Comparison of ENCODE assay signal across 12 cellular contexts in the genomic region with DNA sequence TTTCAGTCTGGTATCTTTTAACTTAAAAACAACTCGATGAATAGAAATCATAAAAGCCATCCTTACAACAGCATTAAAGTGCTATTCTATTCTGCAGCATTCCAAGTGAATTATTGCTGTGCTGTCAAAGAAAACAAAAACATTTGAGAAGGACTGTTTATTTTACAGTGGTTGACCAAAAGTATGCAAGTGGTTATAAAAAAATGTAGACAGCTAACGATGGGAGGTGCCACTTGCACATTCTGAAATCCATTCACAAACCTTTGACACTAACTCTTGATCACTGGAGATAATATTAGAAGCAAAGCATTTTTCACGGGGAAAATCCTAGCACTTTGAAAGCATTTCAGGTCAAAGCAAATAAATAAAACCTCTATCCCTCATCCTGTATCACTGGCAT. TPM values are rescaled to one million over a fixed set of nuclear protein-coding genes. Genes with fewer than 3 reads are reported as not detected.
DNase-seq lines count a peak whose midpoint lies in the region; ATAC-seq, FAIRE-seq and TF ChIP-seq lines count a peak whose summit lies in the region.
"Had no signal": no experiment of that assay in that cellular context is flagged by ENCODE, and none has a peak within 500 bp of the region (broad histone marks: within the 10 kb centered on the region; RNA-seq: fewer than 3 reads in every experiment).

No MANE protein-coding gene starts in this region.

- 14% methylated on average over 3 of the region's 3 CpGs for WGBS in hepatocyte (ENCODE audit: low lambda C conversion rate, missing lambda C conversion rate)
- WGBS in mesendoderm (ENCODE audit: extremely low coverage, insufficient coverage, low lambda C conversion rate): no CpG with 5 or more reads among the region's 3 CpGs

- no peaks in the 10 kb centered on the region for H3K9me2 ChIP-seq in hepatocyte (replicated peaks; ENCODE audit: insufficient read depth)
- no peaks in the 10 kb centered on the region for H3K9me2 ChIP-seq in MM.1S (replicated peaks; ENCODE audit: insufficient read depth, low read length)

- H3K27me3 ChIP-seq in A673 (replicated peaks; ENCODE audit: insufficient read depth, low read depth, low read length, poor library complexity) (no peaks in the 10 kb centered on the region), astrocyte (ENCODE audit: insufficient read depth, low read length) (no peaks in the 10 kb centered on the region), hepatocyte (no peaks in the 10 kb centered on the region), MM.1S (replicated peaks; ENCODE audit: insufficient read depth, low read length) (no peaks in the 10 kb centered on the region), mesendoderm (ENCODE audit: insufficient read depth, low read length, poor library complexity) (no peaks in the 10 kb centered on the region)

- ATAC-seq in GM18867 (IDR thresholded peaks at IDR 0.05; ENCODE audit: unreplicated experiment): no peak
- ATAC-seq: A549, natural killer cell had no signal

- H3K27ac Mint-ChIP-seq in HFFc6 (peak overlapping the region; percentile 89), astrocyte (ENCODE audit: unreplicated experiment) (peak overlapping the region; percentile 34)
- H3K27ac Mint-ChIP-seq: dendritic cell treated with granulocyte-macrophage colony-stimulating factor and Interleukin-4, amounts not matched to agents 40 ng/mL and 50 ng/mL, for 4 days; natural killer cell had no signal

- no peak overlapping the region for H4K5ac ChIP-seq in mesendoderm (ENCODE audit: low read length)

- no peak overlapping the region for H2BK5ac ChIP-seq in mesendoderm (ENCODE audit: low read length)

- H3K4me3 ChIP-seq in A673 (ENCODE audit: low read depth, low read length, poor library complexity, severe bottlenecking) (no peak overlapping the region), astrocyte (ENCODE audit: insufficient read depth, low read depth, low read length) (no peak overlapping the region), hepatocyte (no peak overlapping the region), MM.1S (ENCODE audit: low read length) (no peak overlapping the region), mesendoderm (ENCODE audit: low read length) (no peak overlapping the region)
- H3K4me3 ChIP-seq: A549 had no signal

- peaks cover 97% of the 10 kb centered on the region for H3K4me1 Mint-ChIP-seq in HFFc6 (ENCODE audit: low read depth)
- peaks cover 66% of the 10 kb centered on the region for H3K4me1 Mint-ChIP-seq in astrocyte (ENCODE audit: low read depth, unreplicated experiment)

- no TSS peak for BruUV-seq in A673 (replicated peaks; lab: Mats Ljungman, UMichigan)

- POLR2A ChIA-PET in A673 (lab: Charles Lee; ENCODE audit: low non-redundant PET): interaction anchor here (0.7 kb wide), 1 partner anchor 408 kb away, joined by 3 read pairs; no protein-coding TSS in a partner anchor

- H4K20me1 ChIP-seq in astrocyte (ENCODE audit: insufficient read depth, low read length) (peaks cover 59% of the 10 kb centered on the region), hepatocyte (ENCODE audit: insufficient read depth, poor library complexity, severe bottlenecking) (no peaks in the 10 kb centered on the region), MM.1S (ENCODE audit: insufficient read depth, low read length) (no peaks in the 10 kb centered on the region)

- peaks cover 3% of the 10 kb centered on the region for H3K27me3 Mint-ChIP-seq in HFFc6 (ENCODE audit: insufficient read depth)
- no peaks in the 10 kb centered on the region for H3K27me3 Mint-ChIP-seq in astrocyte (ENCODE audit: low read depth, unreplicated experiment)

- H3K4me2 ChIP-seq in astrocyte (ENCODE audit: low read length) (peak overlapping the region; percentile 70), hepatocyte (peak overlapping the region; percentile 2), MM.1S (ENCODE audit: low read depth, low read length) (no peak overlapping the region), mesendoderm (ENCODE audit: low read length) (no peak overlapping the region)
- H3K4me2 ChIP-seq: A549 had no signal

- H2BK120ac ChIP-seq in mesendoderm (ENCODE audit: low read depth, low read length): no peak overlapping the region

- H3K79me2 ChIP-seq in astrocyte (ENCODE audit: insufficient read depth, low read length): peaks cover 88% of the 10 kb centered on the region
- peaks cover 22% of the 10 kb centered on the region for H3K79me2 ChIP-seq in hepatocyte
- no peaks in the 10 kb centered on the region for H3K79me2 ChIP-seq in MM.1S (ENCODE audit: low read length)
- no peaks in the 10 kb centered on the region for H3K79me2 ChIP-seq in mesendoderm (ENCODE audit: control insufficient read depth, insufficient read depth, low read length)

- CTCF ChIA-PET in A673 (lab: Charles Lee): no interaction called here

- DNase-seq in A673 (ENCODE audit: low spot score) (no peak), HFFc6 (peak; percentile 95), astrocyte (ENCODE audit: low read depth) (peak; percentile 94), hepatocyte (ENCODE audit: low spot score) (no peak), MM.1S (no peak), NCI-H1694 treated with DMSO at 0.1 percent for 48 hours (lab: John Stamatoyannopoulos, UW) (no peak), mesendoderm (no peak)
- DNase-seq: natural killer cell, NCI-H2081 had no signal

- H3K36me3 ChIP-seq in A673 (ENCODE audit: insufficient read depth, low read length, poor library complexity, severe bottlenecking) (peaks cover 8% of the 10 kb centered on the region), astrocyte (ENCODE audit: insufficient read depth, low read length) (peaks cover 7% of the 10 kb centered on the region), hepatocyte (replicated peaks; ENCODE audit: insufficient read depth, low read depth) (no peaks in the 10 kb centered on the region), MM.1S (replicated peaks; ENCODE audit: insufficient read depth, low read length) (no peaks in the 10 kb centered on the region), mesendoderm (ENCODE audit: control insufficient read depth, insufficient read depth, low read length) (no peaks in the 10 kb centered on the region)

- H3K9me3 ChIP-seq in A673 (ENCODE audit: low read depth, low read length, poor library complexity, severe bottlenecking) (no peaks in the 10 kb centered on the region), astrocyte (ENCODE audit: insufficient read depth, low read depth, low read length) (no peaks in the 10 kb centered on the region), hepatocyte (ENCODE audit: low read depth) (no peaks in the 10 kb centered on the region), MM.1S (replicated peaks; ENCODE audit: insufficient read depth, low read length) (no peaks in the 10 kb centered on the region)
- H3K9me3 ChIP-seq: A549 had no signal

- H3K23ac ChIP-seq in mesendoderm (ENCODE audit: low read length): no peak overlapping the region

- H3K9ac ChIP-seq in astrocyte (ENCODE audit: low read length) (peak overlapping the region; percentile 57), MM.1S (ENCODE audit: low read length) (no peak overlapping the region), mesendoderm (ENCODE audit: low read length) (no peak overlapping the region)

- intact Hi-C loops in A673 (cut with micrococcal nuclease; ENCODE audit: unreplicated experiment): no loop called here

- TF ChIP-seq CTCF in A673 (conservative IDR thresholded peaks at IDR 0.05; ENCODE audit: low read depth, low read length) (no peak), HFFc6 (IDR thresholded peaks at IDR 0.05) (no peak), astrocyte (IDR thresholded peaks at IDR 0.05; ENCODE audit: insufficient read depth, low read depth, low read length) (no peak), hepatocyte (IDR thresholded peaks at IDR 0.05; ENCODE audit: poor library complexity) (no peak), MM.1S (IDR thresholded peaks at IDR 0.05; ENCODE audit: low read length) (no peak)

- H3K4me1 ChIP-seq in A673 (ENCODE audit: insufficient read depth, low read length, poor library complexity, severe bottlenecking): peaks cover 66% of the 10 kb centered on the region
- peaks cover 74% of the 10 kb centered on the region for H3K4me1 ChIP-seq in astrocyte (ENCODE audit: insufficient read depth, low read length)
- H3K4me1 ChIP-seq in hepatocyte (ENCODE audit: insufficient read depth): peaks cover 68% of the 10 kb centered on the region
- H3K4me1 ChIP-seq in MM.1S (ENCODE audit: low read length): no peaks in the 10 kb centered on the region
- peaks cover 18% of the 10 kb centered on the region for H3K4me1 ChIP-seq in mesendoderm (ENCODE audit: control insufficient read depth, low read depth, low read length)
- H3K4me1 ChIP-seq: A549 had no signal

- FAIRE-seq in astrocyte (lab: Jason Lieb, UNC): peak; percentile 92
- FAIRE-seq: A549 had no signal

- no peak overlapping the region for H3K18ac ChIP-seq in mesendoderm (ENCODE audit: low read length)

- H3K4ac ChIP-seq in mesendoderm (ENCODE audit: low read depth, low read length): no peak overlapping the region

- peaks cover 52% of the 10 kb centered on the region for H3K36me3 Mint-ChIP-seq in HFFc6 (ENCODE audit: low read depth)
- H3K36me3 Mint-ChIP-seq in astrocyte (ENCODE audit: low read depth, unreplicated experiment): peaks cover 7% of the 10 kb centered on the region
- H3K36me3 Mint-ChIP-seq: natural killer cell had no signal

- H3K27ac ChIP-seq in A673 (ENCODE audit: low read depth, low read length, poor library complexity, severe bottlenecking) (peak overlapping the region; percentile 0), astrocyte (ENCODE audit: low read depth, low read length) (peak overlapping the region; percentile 47), hepatocyte (peak overlapping the region; percentile 86), MM.1S (ENCODE audit: low read length) (no peak overlapping the region), mesendoderm (ENCODE audit: low read depth, low read length) (no peak overlapping the region)
- H3K27ac ChIP-seq: A549 had no signal

- H2AFZ ChIP-seq in astrocyte (ENCODE audit: low read depth, low read length): no peak overlapping the region
- no peak overlapping the region for H2AFZ ChIP-seq in hepatocyte
- no peak overlapping the region for H2AFZ ChIP-seq in MM.1S (ENCODE audit: low read length)

- H3K79me1 ChIP-seq in mesendoderm (ENCODE audit: low read length): peaks cover 2% of the 10 kb centered on the region

- H3F3A ChIP-seq in MM.1S (ENCODE audit: insufficient read depth, low read length): no peaks in the 10 kb centered on the region

- H4K8ac ChIP-seq in mesendoderm (ENCODE audit: low read depth, low read length): no peak overlapping the region

- H3K56ac ChIP-seq in mesendoderm (ENCODE audit: low read length): no peak overlapping the region

- no peak overlapping the region for H2BK15ac ChIP-seq in mesendoderm (replicated peaks; ENCODE audit: low read depth)

- no peaks in the 10 kb centered on the region for H3K9me3 Mint-ChIP-seq in HFFc6
- no peaks in the 10 kb centered on the region for H3K9me3 Mint-ChIP-seq in astrocyte (ENCODE audit: unreplicated experiment)
- H3K9me3 Mint-ChIP-seq: dendritic cell treated with granulocyte-macrophage colony-stimulating factor and Interleukin-4, amounts not matched to agents 40 ng/mL and 50 ng/mL, for 4 days; natural killer cell had no signal

- H3K4me3 Mint-ChIP-seq in HFFc6: peak overlapping the region; percentile 80
- no peak overlapping the region for H3K4me3 Mint-ChIP-seq in astrocyte (ENCODE audit: unreplicated experiment)
- H3K4me3 Mint-ChIP-seq: dendritic cell treated with granulocyte-macrophage colony-stimulating factor and Interleukin-4, amounts not matched to agents 40 ng/mL and 50 ng/mL, for 4 days; natural killer cell had no signal

- no peak overlapping the region for H2AK5ac ChIP-seq in mesendoderm (ENCODE audit: low read length)

RNA-seq across cellular contexts. Expression of gene HMGA2, which starts 55.6 kb away (rescaled TPM):
- total RNA-seq in A673 (2021) (96.8 and 103 TPM in 2 replicates), astrocyte (199 and 214 TPM in 2 replicates), hepatocyte (35.7 and 45.6 TPM in 2 replicates)
- total RNA-seq in HFFc6 (2021; fragmentation: NEBNext Ultra II Directional; extraction: Animal tissue kit (Norgen Biotek cat#: 25700)): 100 to 1,000 TPM in 5 of 6 experiments, 10 to 100 TPM in 1; 83.8 to 170 (median 167) TPM
- 8.8 and 10.6 TPM in 2 replicates for polyA plus RNA-seq in hepatocyte
- 80.1 TPM for polyA plus RNA-seq in mesendoderm (2013, experiment 1 of 2)
- polyA plus RNA-seq in mesendoderm (2013, experiment 2 of 2): 82.1 TPM

Comparison
In these comparisons a context has a peak if more than half of its experiments do, and no peak if none do; other contexts are left out.
1. DNase-seq: peak in HFFc6 (single experiment) and astrocyte (single experiment); none in A673 (single experiment), hepatocyte (single experiment), MM.1S (single experiment), NCI-H1694 treated with DMSO at 0.1 percent for 48 hours (single experiment) and mesendoderm (single experiment).
2. H3K27ac ChIP-seq: peak in A673 (single experiment), astrocyte (single experiment) and hepatocyte (single experiment); none in MM.1S (single experiment) and mesendoderm (single experiment).
3. H3K4me2 ChIP-seq: peak in astrocyte (single experiment) and hepatocyte (single experiment); none in MM.1S (single experiment) and mesendoderm (single experiment).